Comparison of ENCODE assay signal across 1 cellular context in the genomic region with DNA sequence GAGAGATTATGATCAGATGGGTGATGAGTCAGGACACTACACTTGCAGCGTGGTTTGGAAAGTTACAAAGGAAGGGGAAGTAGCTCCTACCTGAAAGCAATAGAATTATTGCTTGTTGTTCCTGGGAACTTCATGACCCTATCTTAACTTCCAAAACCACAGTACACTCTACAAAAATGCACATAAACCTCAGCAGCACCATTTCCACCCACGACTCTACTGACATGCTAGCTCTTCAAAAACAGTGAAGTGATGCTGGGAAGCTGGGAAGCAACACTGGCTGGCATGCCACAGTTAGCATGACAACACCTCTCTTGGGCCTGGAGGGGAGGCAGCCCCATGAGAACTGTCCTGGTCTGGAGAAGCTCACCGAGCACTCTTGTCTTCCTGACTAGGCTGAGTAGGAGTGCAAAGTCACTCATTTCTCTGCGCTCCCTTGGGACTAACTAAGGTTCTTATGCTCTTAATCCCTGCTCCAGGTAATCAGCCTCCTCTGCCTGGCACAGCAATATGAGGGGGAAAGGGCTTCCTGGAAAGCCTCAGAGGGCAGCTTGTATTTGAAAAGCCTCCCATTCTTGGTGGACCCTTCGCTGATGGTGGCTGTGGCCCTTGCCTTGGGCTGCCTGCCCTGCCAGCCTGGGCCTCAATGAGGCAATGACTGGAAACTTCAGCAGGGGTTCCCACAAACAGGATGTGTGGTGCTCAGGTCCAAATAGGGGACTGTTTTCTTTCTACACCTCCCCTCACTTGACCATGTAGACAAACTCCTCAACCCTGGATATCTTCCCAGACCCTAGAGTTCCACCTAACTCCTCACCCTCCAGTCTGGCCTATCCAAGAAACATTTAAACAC.
TF ChIP-seq lines count a peak whose summit lies in the region.

No MANE protein-coding gene starts in this region.

TF ChIP-seq in K562, 482 proteins besides CTCF, POLR2A, EP300 and RAD21 (continued from another document and continues in another):
- TF ChIP-seq, protein P1, sequence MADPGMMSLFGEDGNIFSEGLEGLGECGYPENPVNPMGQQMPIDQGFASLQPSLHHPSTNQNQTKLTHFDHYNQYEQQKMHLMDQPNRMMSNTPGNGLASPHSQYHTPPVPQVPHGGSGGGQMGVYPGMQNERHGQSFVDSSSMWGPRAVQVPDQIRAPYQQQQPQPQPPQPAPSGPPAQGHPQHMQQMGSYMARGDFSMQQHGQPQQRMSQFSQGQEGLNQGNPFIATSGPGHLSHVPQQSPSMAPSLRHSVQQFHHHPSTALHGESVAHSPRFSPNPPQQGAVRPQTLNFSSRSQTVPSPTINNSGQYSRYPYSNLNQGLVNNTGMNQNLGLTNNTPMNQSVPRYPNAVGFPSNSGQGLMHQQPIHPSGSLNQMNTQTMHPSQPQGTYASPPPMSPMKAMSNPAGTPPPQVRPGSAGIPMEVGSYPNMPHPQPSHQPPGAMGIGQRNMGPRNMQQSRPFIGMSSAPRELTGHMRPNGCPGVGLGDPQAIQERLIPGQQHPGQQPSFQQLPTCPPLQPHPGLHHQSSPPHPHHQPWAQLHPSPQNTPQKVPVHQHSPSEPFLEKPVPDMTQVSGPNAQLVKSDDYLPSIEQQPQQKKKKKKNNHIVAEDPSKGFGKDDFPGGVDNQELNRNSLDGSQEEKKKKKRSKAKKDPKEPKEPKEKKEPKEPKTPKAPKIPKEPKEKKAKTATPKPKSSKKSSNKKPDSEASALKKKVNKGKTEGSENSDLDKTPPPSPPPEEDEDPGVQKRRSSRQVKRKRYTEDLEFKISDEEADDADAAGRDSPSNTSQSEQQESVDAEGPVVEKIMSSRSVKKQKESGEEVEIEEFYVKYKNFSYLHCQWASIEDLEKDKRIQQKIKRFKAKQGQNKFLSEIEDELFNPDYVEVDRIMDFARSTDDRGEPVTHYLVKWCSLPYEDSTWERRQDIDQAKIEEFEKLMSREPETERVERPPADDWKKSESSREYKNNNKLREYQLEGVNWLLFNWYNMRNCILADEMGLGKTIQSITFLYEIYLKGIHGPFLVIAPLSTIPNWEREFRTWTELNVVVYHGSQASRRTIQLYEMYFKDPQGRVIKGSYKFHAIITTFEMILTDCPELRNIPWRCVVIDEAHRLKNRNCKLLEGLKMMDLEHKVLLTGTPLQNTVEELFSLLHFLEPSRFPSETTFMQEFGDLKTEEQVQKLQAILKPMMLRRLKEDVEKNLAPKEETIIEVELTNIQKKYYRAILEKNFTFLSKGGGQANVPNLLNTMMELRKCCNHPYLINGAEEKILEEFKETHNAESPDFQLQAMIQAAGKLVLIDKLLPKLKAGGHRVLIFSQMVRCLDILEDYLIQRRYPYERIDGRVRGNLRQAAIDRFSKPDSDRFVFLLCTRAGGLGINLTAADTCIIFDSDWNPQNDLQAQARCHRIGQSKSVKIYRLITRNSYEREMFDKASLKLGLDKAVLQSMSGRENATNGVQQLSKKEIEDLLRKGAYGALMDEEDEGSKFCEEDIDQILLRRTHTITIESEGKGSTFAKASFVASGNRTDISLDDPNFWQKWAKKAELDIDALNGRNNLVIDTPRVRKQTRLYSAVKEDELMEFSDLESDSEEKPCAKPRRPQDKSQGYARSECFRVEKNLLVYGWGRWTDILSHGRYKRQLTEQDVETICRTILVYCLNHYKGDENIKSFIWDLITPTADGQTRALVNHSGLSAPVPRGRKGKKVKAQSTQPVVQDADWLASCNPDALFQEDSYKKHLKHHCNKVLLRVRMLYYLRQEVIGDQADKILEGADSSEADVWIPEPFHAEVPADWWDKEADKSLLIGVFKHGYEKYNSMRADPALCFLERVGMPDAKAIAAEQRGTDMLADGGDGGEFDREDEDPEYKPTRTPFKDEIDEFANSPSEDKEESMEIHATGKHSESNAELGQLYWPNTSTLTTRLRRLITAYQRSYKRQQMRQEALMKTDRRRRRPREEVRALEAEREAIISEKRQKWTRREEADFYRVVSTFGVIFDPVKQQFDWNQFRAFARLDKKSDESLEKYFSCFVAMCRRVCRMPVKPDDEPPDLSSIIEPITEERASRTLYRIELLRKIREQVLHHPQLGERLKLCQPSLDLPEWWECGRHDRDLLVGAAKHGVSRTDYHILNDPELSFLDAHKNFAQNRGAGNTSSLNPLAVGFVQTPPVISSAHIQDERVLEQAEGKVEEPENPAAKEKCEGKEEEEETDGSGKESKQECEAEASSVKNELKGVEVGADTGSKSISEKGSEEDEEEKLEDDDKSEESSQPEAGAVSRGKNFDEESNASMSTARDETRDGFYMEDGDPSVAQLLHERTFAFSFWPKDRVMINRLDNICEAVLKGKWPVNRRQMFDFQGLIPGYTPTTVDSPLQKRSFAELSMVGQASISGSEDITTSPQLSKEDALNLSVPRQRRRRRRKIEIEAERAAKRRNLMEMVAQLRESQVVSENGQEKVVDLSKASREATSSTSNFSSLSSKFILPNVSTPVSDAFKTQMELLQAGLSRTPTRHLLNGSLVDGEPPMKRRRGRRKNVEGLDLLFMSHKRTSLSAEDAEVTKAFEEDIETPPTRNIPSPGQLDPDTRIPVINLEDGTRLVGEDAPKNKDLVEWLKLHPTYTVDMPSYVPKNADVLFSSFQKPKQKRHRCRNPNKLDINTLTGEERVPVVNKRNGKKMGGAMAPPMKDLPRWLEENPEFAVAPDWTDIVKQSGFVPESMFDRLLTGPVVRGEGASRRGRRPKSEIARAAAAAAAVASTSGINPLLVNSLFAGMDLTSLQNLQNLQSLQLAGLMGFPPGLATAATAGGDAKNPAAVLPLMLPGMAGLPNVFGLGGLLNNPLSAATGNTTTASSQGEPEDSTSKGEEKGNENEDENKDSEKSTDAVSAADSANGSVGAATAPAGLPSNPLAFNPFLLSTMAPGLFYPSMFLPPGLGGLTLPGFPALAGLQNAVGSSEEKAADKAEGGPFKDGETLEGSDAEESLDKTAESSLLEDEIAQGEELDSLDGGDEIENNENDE (IDR thresholded peaks at IDR 0.05; ENCODE audit: low read depth, low read length) = no peak
- TF ChIP-seq ZEB2 (IDR thresholded peaks at IDR 0.05) (peak; percentile 68; the same call in 1 of the 2 replicates), TCF3 (CRISPR knock-in tag; IDR thresholded peaks at IDR 0.05) (no peak), TAF7 (tag; IDR thresholded peaks at IDR 0.05) (no peak), STAG1 (CRISPR knock-in tag; IDR thresholded peaks at IDR 0.05; ENCODE audit: borderline replicate concordance) (no peak), NFE2 (IDR thresholded peaks at IDR 0.05; ENCODE audit: low read depth) (peak; percentile 9; the same call in 1 of the 2 replicates), HDAC3 (IDR thresholded peaks at IDR 0.05; ENCODE audit: borderline replicate concordance, partially characterized antibody) (no peak), NR2F6 (CRISPR knock-in tag; IDR thresholded peaks at IDR 0.05) (no peak), CBX8 (IDR thresholded peaks at IDR 0.05; ENCODE audit: borderline replicate concordance, extremely low read depth, low read depth, low read length, poor library complexity, severe bottlenecking) (no peak), HLTF (IDR thresholded peaks at IDR 0.05) (no peak), ZBTB7A (IDR thresholded peaks at IDR 0.05; ENCODE audit: borderline replicate concordance, control insufficient read depth, low read depth, low read length) (no peak), ESRRA (IDR thresholded peaks at IDR 0.05; ENCODE audit: borderline replicate concordance, low read depth) (peak; percentile 59; the same call in 1 of the 2 replicates), SOX6 (IDR thresholded peaks at IDR 0.05) (peak; percentile 82), SIN3A (IDR thresholded peaks at IDR 0.05; ENCODE audit: borderline replicate concordance in 2 of 2, control insufficient read depth in 1 of 2, low read depth in 2 of 2, low read length in 2 of 2) (no peak), KLF1 (tag; IDR thresholded peaks at IDR 0.05) (no peak), ETV5 (CRISPR knock-in tag; IDR thresholded peaks at IDR 0.05; ENCODE audit: low read depth) (no peak), SRSF7 (optimal IDR thresholded peaks at IDR 0.05; ENCODE audit: low read depth, low read length) (no peak), ZFX (CRISPR knock-in tag; IDR thresholded peaks at IDR 0.05) (no peak), ZNF707 (CRISPR knock-in tag; conservative IDR thresholded peaks at IDR 0.05) (no peak), GABPB1 (CRISPR knock-in tag; IDR thresholded peaks at IDR 0.05) (no peak), ZNF311 (CRISPR knock-in tag; IDR thresholded peaks at IDR 0.05) (no peak), MAFF (IDR thresholded peaks at IDR 0.05; ENCODE audit: low read length) (no peak)
- TF ChIP-seq, protein P2, sequence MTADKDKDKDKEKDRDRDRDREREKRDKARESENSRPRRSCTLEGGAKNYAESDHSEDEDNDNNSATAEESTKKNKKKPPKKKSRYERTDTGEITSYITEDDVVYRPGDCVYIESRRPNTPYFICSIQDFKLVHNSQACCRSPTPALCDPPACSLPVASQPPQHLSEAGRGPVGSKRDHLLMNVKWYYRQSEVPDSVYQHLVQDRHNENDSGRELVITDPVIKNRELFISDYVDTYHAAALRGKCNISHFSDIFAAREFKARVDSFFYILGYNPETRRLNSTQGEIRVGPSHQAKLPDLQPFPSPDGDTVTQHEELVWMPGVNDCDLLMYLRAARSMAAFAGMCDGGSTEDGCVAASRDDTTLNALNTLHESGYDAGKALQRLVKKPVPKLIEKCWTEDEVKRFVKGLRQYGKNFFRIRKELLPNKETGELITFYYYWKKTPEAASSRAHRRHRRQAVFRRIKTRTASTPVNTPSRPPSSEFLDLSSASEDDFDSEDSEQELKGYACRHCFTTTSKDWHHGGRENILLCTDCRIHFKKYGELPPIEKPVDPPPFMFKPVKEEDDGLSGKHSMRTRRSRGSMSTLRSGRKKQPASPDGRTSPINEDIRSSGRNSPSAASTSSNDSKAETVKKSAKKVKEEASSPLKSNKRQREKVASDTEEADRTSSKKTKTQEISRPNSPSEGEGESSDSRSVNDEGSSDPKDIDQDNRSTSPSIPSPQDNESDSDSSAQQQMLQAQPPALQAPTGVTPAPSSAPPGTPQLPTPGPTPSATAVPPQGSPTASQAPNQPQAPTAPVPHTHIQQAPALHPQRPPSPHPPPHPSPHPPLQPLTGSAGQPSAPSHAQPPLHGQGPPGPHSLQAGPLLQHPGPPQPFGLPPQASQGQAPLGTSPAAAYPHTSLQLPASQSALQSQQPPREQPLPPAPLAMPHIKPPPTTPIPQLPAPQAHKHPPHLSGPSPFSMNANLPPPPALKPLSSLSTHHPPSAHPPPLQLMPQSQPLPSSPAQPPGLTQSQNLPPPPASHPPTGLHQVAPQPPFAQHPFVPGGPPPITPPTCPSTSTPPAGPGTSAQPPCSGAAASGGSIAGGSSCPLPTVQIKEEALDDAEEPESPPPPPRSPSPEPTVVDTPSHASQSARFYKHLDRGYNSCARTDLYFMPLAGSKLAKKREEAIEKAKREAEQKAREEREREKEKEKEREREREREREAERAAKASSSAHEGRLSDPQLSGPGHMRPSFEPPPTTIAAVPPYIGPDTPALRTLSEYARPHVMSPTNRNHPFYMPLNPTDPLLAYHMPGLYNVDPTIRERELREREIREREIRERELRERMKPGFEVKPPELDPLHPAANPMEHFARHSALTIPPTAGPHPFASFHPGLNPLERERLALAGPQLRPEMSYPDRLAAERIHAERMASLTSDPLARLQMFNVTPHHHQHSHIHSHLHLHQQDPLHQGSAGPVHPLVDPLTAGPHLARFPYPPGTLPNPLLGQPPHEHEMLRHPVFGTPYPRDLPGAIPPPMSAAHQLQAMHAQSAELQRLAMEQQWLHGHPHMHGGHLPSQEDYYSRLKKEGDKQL (CRISPR knock-in tag; IDR thresholded peaks at IDR 0.05; ENCODE audit: borderline replicate concordance) = no peak
- TF ChIP-seq, protein P3, sequence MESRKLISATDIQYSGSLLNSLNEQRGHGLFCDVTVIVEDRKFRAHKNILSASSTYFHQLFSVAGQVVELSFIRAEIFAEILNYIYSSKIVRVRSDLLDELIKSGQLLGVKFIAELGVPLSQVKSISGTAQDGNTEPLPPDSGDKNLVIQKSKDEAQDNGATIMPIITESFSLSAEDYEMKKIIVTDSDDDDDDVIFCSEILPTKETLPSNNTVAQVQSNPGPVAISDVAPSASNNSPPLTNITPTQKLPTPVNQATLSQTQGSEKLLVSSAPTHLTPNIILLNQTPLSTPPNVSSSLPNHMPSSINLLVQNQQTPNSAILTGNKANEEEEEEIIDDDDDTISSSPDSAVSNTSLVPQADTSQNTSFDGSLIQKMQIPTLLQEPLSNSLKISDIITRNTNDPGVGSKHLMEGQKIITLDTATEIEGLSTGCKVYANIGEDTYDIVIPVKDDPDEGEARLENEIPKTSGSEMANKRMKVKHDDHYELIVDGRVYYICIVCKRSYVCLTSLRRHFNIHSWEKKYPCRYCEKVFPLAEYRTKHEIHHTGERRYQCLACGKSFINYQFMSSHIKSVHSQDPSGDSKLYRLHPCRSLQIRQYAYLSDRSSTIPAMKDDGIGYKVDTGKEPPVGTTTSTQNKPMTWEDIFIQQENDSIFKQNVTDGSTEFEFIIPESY (CRISPR knock-in tag; IDR thresholded peaks at IDR 0.05) = no peak
- TF ChIP-seq, protein P4, sequence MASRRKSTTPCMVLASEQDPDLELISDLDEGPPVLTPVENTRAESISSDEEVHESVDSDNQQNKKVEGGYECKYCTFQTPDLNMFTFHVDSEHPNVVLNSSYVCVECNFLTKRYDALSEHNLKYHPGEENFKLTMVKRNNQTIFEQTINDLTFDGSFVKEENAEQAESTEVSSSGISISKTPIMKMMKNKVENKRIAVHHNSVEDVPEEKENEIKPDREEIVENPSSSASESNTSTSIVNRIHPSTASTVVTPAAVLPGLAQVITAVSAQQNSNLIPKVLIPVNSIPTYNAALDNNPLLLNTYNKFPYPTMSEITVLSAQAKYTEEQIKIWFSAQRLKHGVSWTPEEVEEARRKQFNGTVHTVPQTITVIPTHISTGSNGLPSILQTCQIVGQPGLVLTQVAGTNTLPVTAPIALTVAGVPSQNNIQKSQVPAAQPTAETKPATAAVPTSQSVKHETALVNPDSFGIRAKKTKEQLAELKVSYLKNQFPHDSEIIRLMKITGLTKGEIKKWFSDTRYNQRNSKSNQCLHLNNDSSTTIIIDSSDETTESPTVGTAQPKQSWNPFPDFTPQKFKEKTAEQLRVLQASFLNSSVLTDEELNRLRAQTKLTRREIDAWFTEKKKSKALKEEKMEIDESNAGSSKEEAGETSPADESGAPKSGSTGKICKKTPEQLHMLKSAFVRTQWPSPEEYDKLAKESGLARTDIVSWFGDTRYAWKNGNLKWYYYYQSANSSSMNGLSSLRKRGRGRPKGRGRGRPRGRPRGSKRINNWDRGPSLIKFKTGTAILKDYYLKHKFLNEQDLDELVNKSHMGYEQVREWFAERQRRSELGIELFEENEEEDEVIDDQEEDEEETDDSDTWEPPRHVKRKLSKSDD (conservative IDR thresholded peaks at IDR 0.05; ENCODE audit: low read length) = no peak
- TF ChIP-seq, protein P5, sequence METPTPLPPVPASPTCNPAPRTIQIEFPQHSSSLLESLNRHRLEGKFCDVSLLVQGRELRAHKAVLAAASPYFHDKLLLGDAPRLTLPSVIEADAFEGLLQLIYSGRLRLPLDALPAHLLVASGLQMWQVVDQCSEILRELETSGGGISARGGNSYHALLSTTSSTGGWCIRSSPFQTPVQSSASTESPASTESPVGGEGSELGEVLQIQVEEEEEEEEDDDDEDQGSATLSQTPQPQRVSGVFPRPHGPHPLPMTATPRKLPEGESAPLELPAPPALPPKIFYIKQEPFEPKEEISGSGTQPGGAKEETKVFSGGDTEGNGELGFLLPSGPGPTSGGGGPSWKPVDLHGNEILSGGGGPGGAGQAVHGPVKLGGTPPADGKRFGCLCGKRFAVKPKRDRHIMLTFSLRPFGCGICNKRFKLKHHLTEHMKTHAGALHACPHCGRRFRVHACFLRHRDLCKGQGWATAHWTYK (CRISPR knock-in tag; IDR thresholded peaks at IDR 0.05) = no peak
- TF ChIP-seq, protein P6, sequence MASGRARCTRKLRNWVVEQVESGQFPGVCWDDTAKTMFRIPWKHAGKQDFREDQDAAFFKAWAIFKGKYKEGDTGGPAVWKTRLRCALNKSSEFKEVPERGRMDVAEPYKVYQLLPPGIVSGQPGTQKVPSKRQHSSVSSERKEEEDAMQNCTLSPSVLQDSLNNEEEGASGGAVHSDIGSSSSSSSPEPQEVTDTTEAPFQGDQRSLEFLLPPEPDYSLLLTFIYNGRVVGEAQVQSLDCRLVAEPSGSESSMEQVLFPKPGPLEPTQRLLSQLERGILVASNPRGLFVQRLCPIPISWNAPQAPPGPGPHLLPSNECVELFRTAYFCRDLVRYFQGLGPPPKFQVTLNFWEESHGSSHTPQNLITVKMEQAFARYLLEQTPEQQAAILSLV (tag; IDR thresholded peaks at IDR 0.05) = no peak
